Comparison of ENCODE assay signal across 8 cellular contexts in the genomic region with DNA sequence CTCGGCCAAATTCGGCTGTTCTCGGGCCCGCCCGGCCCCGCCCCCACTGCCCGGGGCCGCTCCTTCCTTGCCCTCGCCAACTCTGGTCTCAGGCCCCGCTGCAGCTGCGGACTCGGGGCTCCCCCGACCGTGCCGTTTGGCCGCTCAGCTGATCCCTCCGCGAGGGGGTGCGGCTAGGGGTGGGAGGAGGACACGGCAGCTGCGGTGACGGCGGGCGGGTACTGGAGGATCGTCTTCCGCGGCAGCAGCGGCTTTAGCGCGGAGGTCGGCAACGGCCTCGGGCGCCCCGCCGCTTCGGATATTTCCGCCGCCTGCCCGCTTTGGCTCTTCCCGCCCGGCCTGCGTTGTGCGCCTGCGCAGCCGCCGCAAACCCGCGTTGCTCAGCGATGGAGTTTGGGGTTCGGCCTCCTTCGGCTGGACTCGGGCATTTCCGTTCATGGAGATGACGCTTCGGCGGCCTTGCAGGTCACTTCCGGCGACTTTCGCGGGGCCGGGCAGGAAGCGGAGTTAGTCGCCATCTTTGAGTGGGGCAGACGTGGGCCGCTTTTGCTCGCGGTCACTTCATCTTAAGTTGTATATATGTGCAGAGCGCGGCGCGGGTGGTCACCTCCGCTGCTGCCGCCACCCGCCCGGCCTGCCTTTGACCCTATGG. TPM values are rescaled to one million over a fixed set of nuclear protein-coding genes. Genes with fewer than 3 reads are reported as not detected.
A peak's percentile ranks its signal among the peaks of the same experiment; 100 is the strongest.
DNase-seq lines count a peak whose midpoint lies in the region; ATAC-seq and TF ChIP-seq lines count a peak whose summit lies in the region.

No MANE protein-coding gene starts in this region.

- H3K27ac ChIP-seq in lower lobe of right lung = peak overlapping the region; percentile 99

- peaks cover 54% of the 10 kb centered on the region for H3K4me1 ChIP-seq in lower lobe of right lung

- no peaks in the 10 kb centered on the region for H3K9me3 ChIP-seq in lower lobe of right lung

- TF ChIP-seq CTCF in lower lobe of right lung (IDR thresholded peaks at IDR 0.05) = no peak

- peaks cover 20% of the 10 kb centered on the region for H3K36me3 ChIP-seq in lower lobe of right lung

- peak overlapping the region; percentile 66 for H3K4me3 ChIP-seq in lower lobe of right lung

- DNase-seq in A172 (ENCODE audit: low spot score) (peak; percentile 99), dermis blood vessel endothelial cell (peak; percentile 99), lower lobe of right lung (peak; percentile 99), NCI-H526 treated with DMSO at 0.1 percent for 48 hours (lab: John Stamatoyannopoulos, UW) (no peak)
- peak; percentile 100 for DNase-seq in activated CD4-positive, alpha-beta T cell treated with anti-CD3 and anti-CD28 coated beads for 1 hour
- peak; percentile 99 for DNase-seq in stimulated activated CD4-positive, alpha-beta T cell treated with anti-CD3 and anti-CD28 coated beads, TNF-alpha, amount 100 ng/mL, for 48 hours (ENCODE audit: low read depth in 3 of 3)

- ATAC-seq in GM19043 (IDR thresholded peaks at IDR 0.05; ENCODE audit: low read depth, unreplicated experiment) (peak; percentile 52), HG03378 (IDR thresholded peaks at IDR 0.05; ENCODE audit: unreplicated experiment) (peak; percentile 46), lower lobe of right lung (peak; percentile 87 to 90)

- intact Hi-C loops in lower lobe of right lung (cut with DNase I) = no loop called here

- H3K27me3 ChIP-seq in lower lobe of right lung (ENCODE audit: low read depth) = peaks cover 6% of the 10 kb centered on the region

RNA-seq across cellular contexts. Expression of a gene that starts 0.3 kb away (rescaled TPM):
- total RNA-seq in A172 (2014; rRNA removed; shearing (Covaris generic)) = 141 and 145 TPM in 2 replicates
- total RNA-seq in dermis blood vessel endothelial cell (58.9 and 67.6 TPM in 2 replicates), lower lobe of right lung (50.4 TPM)

RNA-seq across cellular contexts. Expression of a gene that starts 3.8 kb away (rescaled TPM):
- 32.1 and 48.2 TPM in 2 replicates for total RNA-seq in A172 (2014; rRNA removed; shearing (Covaris generic))
- total RNA-seq in dermis blood vessel endothelial cell = 84.6 and 107 TPM in 2 replicates
- 104 TPM for total RNA-seq in lower lobe of right lung

RNA-seq across cellular contexts. Expression of a gene that starts 14.4 kb away (rescaled TPM):
- total RNA-seq in A172 (2014; rRNA removed; shearing (Covaris generic)) = 17.4 and 17.8 TPM in 2 replicates
- total RNA-seq in dermis blood vessel endothelial cell (14.5 and 15.8 TPM in 2 replicates), lower lobe of right lung (50.7 TPM)

RNA-seq across cellular contexts. Expression of a gene that starts 14.9 kb away (rescaled TPM):
- total RNA-seq in A172 (2014; rRNA removed; shearing (Covaris generic)) = 545 and 619 TPM in 2 replicates
- total RNA-seq in dermis blood vessel endothelial cell = 259 and 492 TPM in 2 replicates
- 233 TPM for total RNA-seq in lower lobe of right lung

RNA-seq across cellular contexts. Expression of a gene that starts 39.1 kb away (rescaled TPM):
- 9.0 and 11.9 TPM in 2 replicates for total RNA-seq in A172 (2014; rRNA removed; shearing (Covaris generic))
- total RNA-seq in dermis blood vessel endothelial cell (6.1 and 9.3 TPM in 2 replicates), lower lobe of right lung (14.1 TPM)
